ENCODE assay signal across 10 cellular contexts in genomic region chr5:59542841-59543825, GRCh38.
DNase-seq lines count a peak whose midpoint lies in the region; ATAC-seq and TF ChIP-seq lines count a peak whose summit lies in the region.
"Had no signal": no experiment of that assay in that cellular context is flagged by ENCODE, and none has a peak within 500 bp of the region (broad histone marks: within the 10 kb centered on the region; RNA-seq: fewer than 3 reads in every experiment).

No MANE protein-coding gene starts in this region.

- H3K9ac ChIP-seq in parathyroid adenoma: no peak overlapping the region

- TF ChIP-seq CTCF in fibroblast of the aortic adventitia (IDR thresholded peaks at IDR 0.05; ENCODE audit: insufficient read depth, low read length) (no peak), parathyroid adenoma (IDR thresholded peaks at IDR 0.05) (no peak), HFFc6 (IDR thresholded peaks at IDR 0.05) (no peak)

- H3K79me2 ChIP-seq in parathyroid adenoma: no peaks in the 10 kb centered on the region

- no peaks in the 10 kb centered on the region for H3K27me3 ChIP-seq in parathyroid adenoma (ENCODE audit: control insufficient read depth, insufficient read depth, low read length)
- H3K27me3 ChIP-seq: cardiac muscle cell had no signal

- peak overlapping the region; percentile 13 for H2AFZ ChIP-seq in parathyroid adenoma

- no peak for ATAC-seq in activated CD4-positive, alpha-beta T cell treated with anti-CD3 and anti-CD28 coated beads for 36 hours

- in situ Hi-C loops in Caki2 (cut with HindIII; ENCODE audit: low pct_unique_long_range_greater_than_20kb, low sequenced_read_pairs): no loop called here

- no peak overlapping the region for H3K4me2 ChIP-seq in parathyroid adenoma (ENCODE audit: low read length)

- no peaks in the 10 kb centered on the region for H3K9me3 ChIP-seq in parathyroid adenoma (ENCODE audit: control insufficient read depth, low read length)

- H3K27ac Mint-ChIP-seq in activated CD4-positive, alpha-beta T cell treated with anti-CD3 and anti-CD28 coated beads for 36 hours: no peak overlapping the region
- H3K27ac Mint-ChIP-seq in HFFc6: no peak overlapping the region

- no peak overlapping the region for H3K4me3 Mint-ChIP-seq in activated CD4-positive, alpha-beta T cell treated with anti-CD3 and anti-CD28 coated beads for 36 hours
- no peak overlapping the region for H3K4me3 Mint-ChIP-seq in HFFc6
- H3K4me3 Mint-ChIP-seq: neural crest cell had no signal

- H3K27me3 Mint-ChIP-seq in activated CD4-positive, alpha-beta T cell treated with anti-CD3 and anti-CD28 coated beads for 36 hours: no peaks in the 10 kb centered on the region
- H3K27me3 Mint-ChIP-seq in HFFc6 (ENCODE audit: insufficient read depth): no peaks in the 10 kb centered on the region

- peaks cover 9% of the 10 kb centered on the region for H3K4me1 ChIP-seq in parathyroid adenoma

- H3K9me3 Mint-ChIP-seq in activated CD4-positive, alpha-beta T cell treated with anti-CD3 and anti-CD28 coated beads for 36 hours (ENCODE audit: low read depth): no peaks in the 10 kb centered on the region
- H3K9me3 Mint-ChIP-seq in HFFc6: no peaks in the 10 kb centered on the region
- H3K9me3 Mint-ChIP-seq: neural crest cell had no signal

- no peak overlapping the region for H3K4me3 ChIP-seq in fibroblast of the aortic adventitia (ENCODE audit: low read depth, low read length)
- H3K4me3 ChIP-seq in parathyroid adenoma (ENCODE audit: low read depth, low read length): no peak overlapping the region
- H3K4me3 ChIP-seq: cardiac muscle cell had no signal

- H3K36me3 ChIP-seq in parathyroid adenoma (ENCODE audit: control insufficient read depth, insufficient read depth, low read length): no peaks in the 10 kb centered on the region
- H3K36me3 ChIP-seq: cardiac muscle cell had no signal

- peak; percentile 75 for DNase-seq in Caki2 (ENCODE audit: low read depth)
- peak; percentile 54 for DNase-seq in NCI-H748 treated with DMSO at 0.1 percent for 48 hours (lab: John Stamatoyannopoulos, UW)
- DNase-seq in fibroblast of the aortic adventitia (ENCODE audit: low read depth): peak; percentile 17
- no peak for DNase-seq in cerebellar cortex (ENCODE audit: low spot score)
- DNase-seq in activated CD4-positive, alpha-beta T cell treated with anti-CD3 and anti-CD28 coated beads for 36 hours: no peak
- no peak for DNase-seq in HFFc6
- no peak for DNase-seq in activated naive CD4-positive, alpha-beta T cell treated with Interleukin-2 at 50 U/mL for 16 hours

- peak overlapping the region; percentile 62 for H3K27ac ChIP-seq in parathyroid adenoma
- H3K27ac ChIP-seq: cardiac muscle cell had no signal

- no peaks in the 10 kb centered on the region for H3K4me1 Mint-ChIP-seq in activated CD4-positive, alpha-beta T cell treated with anti-CD3 and anti-CD28 coated beads for 36 hours
- H3K4me1 Mint-ChIP-seq in HFFc6 (ENCODE audit: low read depth): no peaks in the 10 kb centered on the region

- no peaks in the 10 kb centered on the region for H3K36me3 Mint-ChIP-seq in activated CD4-positive, alpha-beta T cell treated with anti-CD3 and anti-CD28 coated beads for 36 hours (ENCODE audit: low read depth)
- no peaks in the 10 kb centered on the region for H3K36me3 Mint-ChIP-seq in HFFc6 (ENCODE audit: low read depth)

- POLR2A ChIA-PET in activated CD4-positive, alpha-beta T cell treated with anti-CD3 and anti-CD28 coated beads for 36 hours (lab: Charles Lee): no interaction called here

- intact Hi-C loops in activated CD4-positive, alpha-beta T cell treated with anti-CD3 and anti-CD28 coated beads for 36 hours (cut with DNase I, micrococcal nuclease): no loop called here

- CTCF ChIA-PET in activated CD4-positive, alpha-beta T cell treated with anti-CD3 and anti-CD28 coated beads for 36 hours (lab: Charles Lee): no interaction called here

Comparison
In these comparisons a context has a peak if more than half of its experiments do, and no peak if none do; other contexts are left out.
1. DNase-seq: peak in Caki2 (single experiment), NCI-H748 treated with DMSO at 0.1 percent for 48 hours (single experiment) and fibroblast of the aortic adventitia (single experiment); none in cerebellar cortex (single experiment), activated CD4-positive, alpha-beta T cell treated with anti-CD3 and anti-CD28 coated beads for 36 hours (single experiment), HFFc6 (single experiment) and activated naive CD4-positive, alpha-beta T cell treated with Interleukin-2 at 50 U/mL for 16 hours (single experiment).